Comparison of ENCODE assay signal across 10 cellular contexts in genomic region chr20:64223526-64224067, GRCh38. TPM values are rescaled to one million over a fixed set of nuclear protein-coding genes. Genes with fewer than 3 reads are reported as not detected.
DNase-seq lines count a peak whose midpoint lies in the region; ATAC-seq, FAIRE-seq and TF ChIP-seq lines count a peak whose summit lies in the region.
"Had no signal": no experiment of that assay in that cellular context is flagged by ENCODE, and none has a peak within 500 bp of the region (broad histone marks: within the 10 kb centered on the region; RNA-seq: fewer than 3 reads in every experiment).

No MANE protein-coding gene starts in this region.

- peaks cover 19% of the 10 kb centered on the region for H3K27me3 ChIP-seq in bronchial epithelial cell (ENCODE audit: control insufficient read depth, insufficient read depth, low read length)
- H3K27me3 ChIP-seq in tibial nerve: peaks cover 0 to 15% of the 10 kb centered on the region in 2 donors

- H3K4me1 Mint-ChIP-seq in activated CD4-positive, alpha-beta T cell treated with anti-CD3 and anti-CD28 coated beads for 36 hours: peaks cover 15% of the 10 kb centered on the region

- no peak for ATAC-seq in HG03354 (IDR thresholded peaks at IDR 0.05; ENCODE audit: poor library complexity, severe bottlenecking, unreplicated experiment)
- ATAC-seq in activated CD4-positive, alpha-beta T cell treated with anti-CD3 and anti-CD28 coated beads for 36 hours: no peak

- DNase-seq in AG09319 (ENCODE audit: extremely low read depth, low read depth): no peak
- peak; percentile 21 for DNase-seq in bronchial epithelial cell (ENCODE audit: low read depth)
- peak; percentile 66 for DNase-seq in kidney glomerular epithelial cell (lab: John Stamatoyannopoulos, UW)
- DNase-seq in tibial nerve (ENCODE audit: low spot score in 2 of 2): no peak
- no peak for DNase-seq in activated CD4-positive, alpha-beta T cell treated with anti-CD3 and anti-CD28 coated beads for 36 hours
- no peak for DNase-seq in hepatic stellate cell (ENCODE audit: low spot score)
- DNase-seq: NCI-H2171 treated with DMSO at 0.1 percent for 48 hours had no signal

- H3K27ac ChIP-seq in KOPT-K1 (ENCODE audit: low read depth, low read length, poor library complexity, severe bottlenecking): peak overlapping the region; percentile 67
- H3K27ac ChIP-seq in tibial nerve: peak overlapping the region in 2 of 4 donors; percentile 36 to 67

- no peak overlapping the region for H3K27ac Mint-ChIP-seq in activated CD4-positive, alpha-beta T cell treated with anti-CD3 and anti-CD28 coated beads for 36 hours

- H3K36me3 ChIP-seq in KOPT-K1 (ENCODE audit: insufficient read depth, low read length) (no peaks in the 10 kb centered on the region), bronchial epithelial cell (ENCODE audit: control insufficient read depth, insufficient read depth, low read length) (no peaks in the 10 kb centered on the region), tibial nerve (no peaks in the 10 kb centered on the region)

- H3K4me3 ChIP-seq in bronchial epithelial cell (ENCODE audit: low read depth, low read length): no peak overlapping the region
- no peak overlapping the region for H3K4me3 ChIP-seq in tibial nerve

- no peak for TF ChIP-seq POLR2A in tibial nerve (IDR thresholded peaks at IDR 0.05)

- no peaks in the 10 kb centered on the region for H3K36me3 Mint-ChIP-seq in activated CD4-positive, alpha-beta T cell treated with anti-CD3 and anti-CD28 coated beads for 36 hours (ENCODE audit: low read depth)

- CTCF ChIA-PET in activated CD4-positive, alpha-beta T cell treated with anti-CD3 and anti-CD28 coated beads for 36 hours (lab: Charles Lee): interaction anchor here (1.4 kb wide), 1 partner anchor 9 kb away, joined by 4 read pairs; no protein-coding TSS in a partner anchor

- no peak overlapping the region for H3K4me3 Mint-ChIP-seq in activated CD4-positive, alpha-beta T cell treated with anti-CD3 and anti-CD28 coated beads for 36 hours

- H3K9me3 ChIP-seq in KOPT-K1 (ENCODE audit: insufficient read depth, low read length, poor library complexity, severe bottlenecking): no peaks in the 10 kb centered on the region
- no peaks in the 10 kb centered on the region for H3K9me3 ChIP-seq in tibial nerve

- no peaks in the 10 kb centered on the region for H3K27me3 Mint-ChIP-seq in activated CD4-positive, alpha-beta T cell treated with anti-CD3 and anti-CD28 coated beads for 36 hours

- WGBS in tibial nerve, 2 donors: 21 to 34% methylated on average over 11 to 13 of the region's 13 CpGs

- intact Hi-C loops in activated CD4-positive, alpha-beta T cell treated with anti-CD3 and anti-CD28 coated beads for 36 hours (cut with DNase I, micrococcal nuclease): no loop called here

- H3K9me3 Mint-ChIP-seq in activated CD4-positive, alpha-beta T cell treated with anti-CD3 and anti-CD28 coated beads for 36 hours (ENCODE audit: low read depth): no peaks in the 10 kb centered on the region

- no peak for TF ChIP-seq EP300 in tibial nerve (IDR thresholded peaks at IDR 0.05)

- FAIRE-seq in bronchial epithelial cell (lab: Jason Lieb, UNC): no peak
- FAIRE-seq: islet of Langerhans had no signal

- TF ChIP-seq CTCF in AG09319 (IDR thresholded peaks at IDR 0.05; ENCODE audit: low read depth, low read length): peak; percentile 36
- TF ChIP-seq CTCF in bronchial epithelial cell (IDR thresholded peaks at IDR 0.05; ENCODE audit: insufficient read depth, low read length, severe bottlenecking): peak; percentile 43
- TF ChIP-seq CTCF in tibial nerve (IDR thresholded peaks at IDR 0.05): no peak

- POLR2A ChIA-PET in activated CD4-positive, alpha-beta T cell treated with anti-CD3 and anti-CD28 coated beads for 36 hours (lab: Charles Lee): no interaction called here

- H3K4me1 ChIP-seq in tibial nerve: peaks cover 0 to 31% (median 11%) of the 10 kb centered on the region in 4 donors

RNA-seq across cellular contexts. Expression of gene PCMTD2, which starts 32.0 kb away (rescaled TPM):
- total RNA-seq in bronchial epithelial cell (19.0 and 26.9 TPM in 2 replicates), tibial nerve (100 to 1,000 TPM in 3 of 4 donors, 10 to 100 TPM in 1; 57.0 to 119 (median 103) TPM)
- total RNA-seq in activated CD4-positive, alpha-beta T cell treated with anti-CD3 and anti-CD28 coated beads for 36 hours: 10 to 100 TPM; 32.7 to 37.8 TPM

RNA-seq across cellular contexts. Expression of gene MYT1, which starts 59.3 kb away (rescaled TPM):
- not detected in 2 replicates for total RNA-seq in bronchial epithelial cell
- total RNA-seq in tibial nerve: not detected
- total RNA-seq in activated CD4-positive, alpha-beta T cell treated with anti-CD3 and anti-CD28 coated beads for 36 hours: under 1 TPM; 0.12 to 0.14 TPM

Comparison
In these comparisons a context has a peak if more than half of its experiments do, and no peak if none do; other contexts are left out.
1. DNase-seq: peak in bronchial epithelial cell (single experiment) and kidney glomerular epithelial cell (single experiment); none in AG09319 (single experiment), tibial nerve (0 of 2), activated CD4-positive, alpha-beta T cell treated with anti-CD3 and anti-CD28 coated beads for 36 hours (single experiment) and hepatic stellate cell (single experiment).
2. CTCF ChIP-seq: peak in AG09319 (single experiment) and bronchial epithelial cell (single experiment); none in tibial nerve (0 of 5).